In genomic region chrX:119181491-119181890, GRCh38 we compare ENCODE assay signal across 12 cellular contexts. TPM values are rescaled to one million over a fixed set of nuclear protein-coding genes. Genes with fewer than 3 reads are reported as not detected.
DNase-seq lines count a peak whose midpoint lies in the region; ATAC-seq, FAIRE-seq and TF ChIP-seq lines count a peak whose summit lies in the region.
"Had no signal": no experiment of that assay in that cellular context is flagged by ENCODE, and none has a peak within 500 bp of the region (broad histone marks: within the 10 kb centered on the region; RNA-seq: fewer than 3 reads in every experiment).

No MANE protein-coding gene starts in this region.

- H3K27me3 Mint-ChIP-seq in neural progenitor cell (ENCODE audit: insufficient read depth, low read depth) = no peaks in the 10 kb centered on the region
- H3K27me3 Mint-ChIP-seq: T-helper 17 cell had no signal

- no peak overlapping the region for H3K4me2 ChIP-seq in neural progenitor cell

- no peaks in the 10 kb centered on the region for H4K20me1 ChIP-seq in neural progenitor cell (ENCODE audit: low read depth)

- no peak overlapping the region for H3K9ac ChIP-seq in neural progenitor cell

- H3K9me3 ChIP-seq in neural progenitor cell (ENCODE audit: low read depth) = no peaks in the 10 kb centered on the region

- peaks cover 3% of the 10 kb centered on the region for H3K4me1 Mint-ChIP-seq in neural progenitor cell
- H3K4me1 Mint-ChIP-seq: T-helper 17 cell had no signal

- TF ChIP-seq CTCF in GM12864 (IDR thresholded peaks at IDR 0.05; ENCODE audit: low read depth, low read length, missing control alignments) = peak; percentile 19
- peak; percentile 37; the same call in 1 of the 2 replicates for TF ChIP-seq CTCF in LNCAP (IDR thresholded peaks at IDR 0.05)
- TF ChIP-seq CTCF in bronchial epithelial cell (IDR thresholded peaks at IDR 0.05; ENCODE audit: insufficient read depth, low read length, severe bottlenecking) = peak; percentile 43
- peak; percentile 41 for TF ChIP-seq CTCF in neural progenitor cell (IDR thresholded peaks at IDR 0.05)

- no peak overlapping the region for H3K27ac Mint-ChIP-seq in neural progenitor cell
- H3K27ac Mint-ChIP-seq: activated T-cell treated with anti-CD3 and anti-CD28 coated beads, Interleukin-2, amount 50 U/mL, for 24 hours; T-helper 17 cell had no signal

- H3K27ac ChIP-seq in neural progenitor cell = no peak overlapping the region

- H3K27me3 ChIP-seq in bronchial epithelial cell (ENCODE audit: control insufficient read depth, insufficient read depth, low read length) = no peaks in the 10 kb centered on the region
- no peaks in the 10 kb centered on the region for H3K27me3 ChIP-seq in neural progenitor cell

- no peak overlapping the region for H3K4me3 ChIP-seq in GM12864 (ENCODE audit: low read depth, low read length)
- H3K4me3 ChIP-seq in bronchial epithelial cell (ENCODE audit: low read depth, low read length) = no peak overlapping the region
- no peak overlapping the region for H3K4me3 ChIP-seq in neural progenitor cell

- no peak overlapping the region for H2AFZ ChIP-seq in neural progenitor cell (replicated peaks)

- no peak for ATAC-seq in stimulated activated naive CD8-positive, alpha-beta T cell treated with anti-CD3 and anti-CD28 coated beads, Interleukin-15, Interleukin-2, amounts not matched to agents 100 U/mL and 50 U/mL, for 24 hours
- ATAC-seq: T-helper 17 cell had no signal

- H3K4me3 Mint-ChIP-seq in neural progenitor cell = no peak overlapping the region
- H3K4me3 Mint-ChIP-seq: activated T-cell treated with anti-CD3 and anti-CD28 coated beads, Interleukin-2, amount 50 U/mL, for 24 hours; T-helper 17 cell had no signal

- H3K36me3 ChIP-seq in bronchial epithelial cell (ENCODE audit: control insufficient read depth, insufficient read depth, low read length) = no peaks in the 10 kb centered on the region
- H3K36me3 ChIP-seq in neural progenitor cell = no peaks in the 10 kb centered on the region

- no peaks in the 10 kb centered on the region for H3K4me1 ChIP-seq in neural progenitor cell

- H3K79me2 ChIP-seq in neural progenitor cell (ENCODE audit: low read depth) = no peaks in the 10 kb centered on the region

- no peak for FAIRE-seq in bronchial epithelial cell (lab: Jason Lieb, UNC)

- peaks cover 8% of the 10 kb centered on the region for H3K9me3 Mint-ChIP-seq in neural progenitor cell
- H3K9me3 Mint-ChIP-seq: activated T-cell treated with anti-CD3 and anti-CD28 coated beads, Interleukin-2, amount 50 U/mL, for 24 hours had no signal

- no peaks in the 10 kb centered on the region for H3F3A ChIP-seq in neural progenitor cell (ENCODE audit: low read depth)

- H3K36me3 Mint-ChIP-seq in neural progenitor cell = no peaks in the 10 kb centered on the region

- no peak for DNase-seq in GM12864 (ENCODE audit: low read depth)
- DNase-seq in bronchial epithelial cell (ENCODE audit: low read depth) = peak; percentile 4
- DNase-seq in neural progenitor cell (ENCODE audit: low spot score) = peak; percentile 40
- no peak for DNase-seq in stimulated activated naive CD8-positive, alpha-beta T cell treated with anti-CD3 and anti-CD28 coated beads, Interleukin-15, Interleukin-2, amounts not matched to agents 100 U/mL and 50 U/mL, for 24 hours
- DNase-seq in NCI-H345 treated with DMSO at 0.1 percent for 48 hours (lab: John Stamatoyannopoulos, UW; ENCODE audit: unreplicated experiment) = no peak
- no peak for DNase-seq in Ammon's horn (ENCODE audit: low spot score)
- DNase-seq in SKM-1 (lab: John Stamatoyannopoulos, UW; ENCODE audit: unreplicated experiment) = no peak
- DNase-seq: activated T-cell treated with anti-CD3 and anti-CD28 coated beads, Interleukin-2, amount 50 U/mL, for 24 hours; islet precursor cell; retina; T-helper 17 cell had no signal

RNA-seq across cellular contexts. Expression of gene KIAA1210, which starts 53.9 kb away (rescaled TPM):
- total RNA-seq in bronchial epithelial cell (not detected in 2 replicates), neural progenitor cell (ENCODE audit: low replicate concordance) (not detected in 2 replicates)
- total RNA-seq: T-helper 17 cell had no signal

RNA-seq across cellular contexts. Expression of gene PGRMC1, which starts 54.6 kb away (rescaled TPM):
- total RNA-seq in bronchial epithelial cell (89.6 and 96.1 TPM in 2 replicates), neural progenitor cell (ENCODE audit: low replicate concordance) (191 and 246 TPM in 2 replicates)

Comparison
In these comparisons a context has a peak if more than half of its experiments do, and no peak if none do; other contexts are left out.
1. DNase-seq: peak in bronchial epithelial cell (single experiment) and neural progenitor cell (single experiment); none in GM12864 (single experiment), stimulated activated naive CD8-positive, alpha-beta T cell treated with anti-CD3 and anti-CD28 coated beads, Interleukin-15, Interleukin-2, amounts not matched to agents 100 U/mL and 50 U/mL, for 24 hours (single experiment), NCI-H345 treated with DMSO at 0.1 percent for 48 hours (single experiment), Ammon's horn (single experiment) and SKM-1 (single experiment).
2. Peak in every context shown above with its lines, with median percentiles within 50 percentile points of each other: CTCF ChIP-seq.